In genomic region chr12:6890789-6891624, GRCh38 we compare ENCODE assay signal across 8 cellular contexts. TPM values are rescaled to one million over a fixed set of nuclear protein-coding genes. Genes with fewer than 3 reads are reported as not detected.
DNase-seq lines count a peak whose midpoint lies in the region; ATAC-seq and TF ChIP-seq lines count a peak whose summit lies in the region.

No MANE protein-coding gene starts in this region.

- H3K36me3 ChIP-seq in muscle layer of colon (ENCODE audit: insufficient read depth, low read length), result no peaks in the 10 kb centered on the region

- peaks cover 11% of the 10 kb centered on the region for H3K4me1 ChIP-seq in muscle layer of colon (ENCODE audit: insufficient read depth, low read length)

- peak overlapping the region; percentile 62 for H3K4me3 ChIP-seq in Jurkat, Clone E6-1 (ENCODE audit: low read length)
- H3K4me3 ChIP-seq in muscle layer of colon (ENCODE audit: low read depth in 1 of 2, low read length in 2 of 2), result peak overlapping the region; percentile 58 to 82

- TF ChIP-seq POLR2A in erythroblast (IDR thresholded peaks at IDR 0.05; ENCODE audit: low read length), result peak; percentile 81

- no peaks in the 10 kb centered on the region for H3K27me3 ChIP-seq in muscle layer of colon (ENCODE audit: control insufficient read depth in 1 of 2, insufficient read depth in 2 of 2, low read length in 2 of 2)

- ATAC-seq in GM21619 (IDR thresholded peaks at IDR 0.05; ENCODE audit: unreplicated experiment), result peak; percentile 94

- peak overlapping the region; percentile 91 for H3K9ac ChIP-seq in muscle layer of colon (ENCODE audit: low read length)

- no peaks in the 10 kb centered on the region for H3K9me3 ChIP-seq in muscle layer of colon (ENCODE audit: low read length)

- DNase-seq in DMS79 (lab: John Stamatoyannopoulos, UW) (peak; percentile 89), OCI-M2 (lab: John Stamatoyannopoulos, UW; ENCODE audit: unreplicated experiment) (peak; percentile 51), erythroblast (lab: John Stamatoyannopoulos, UW) (peak; percentile 99 to 100)
- DNase-seq in Jurkat, Clone E6-1 (ENCODE audit: low read depth, low spot score), result peak; percentile 93
- peak; percentile 98 for DNase-seq in activated T-cell treated with anti-CD3 and anti-CD28 coated beads, Interleukin-2, amount 50 U/mL, for 1 hour
- DNase-seq in stimulated activated CD8-positive, alpha-beta memory T cell treated with anti-CD3 and anti-CD28 coated beads, Interleukin-7, amount 100 ng/mL, for 1 hour (ENCODE audit: low read depth in 2 of 2), result peak; percentile 97 to 98

- H3K27ac ChIP-seq in muscle layer of colon (ENCODE audit: low read depth, low read length), result peak overlapping the region; percentile 90

RNA-seq across cellular contexts. Expression of gene LRRC23, which starts 13.6 kb away (rescaled TPM):
- 20.7 TPM for polyA plus RNA-seq in Jurkat, Clone E6-1 (2012; ENCODE audit: insufficient read depth, insufficient read length)

RNA-seq across cellular contexts. Expression of gene SPSB2, which starts 17.9 kb away (rescaled TPM):
- 12.0 TPM for polyA plus RNA-seq in Jurkat, Clone E6-1 (2012; ENCODE audit: insufficient read depth, insufficient read length)

RNA-seq across cellular contexts. Expression of gene ENO2, which starts 23.4 kb away (rescaled TPM):
- polyA plus RNA-seq in Jurkat, Clone E6-1 (2012; ENCODE audit: insufficient read depth, insufficient read length), result 152 TPM

RNA-seq across cellular contexts. Expression of gene TPI1, which starts 23.7 kb away (rescaled TPM):
- polyA plus RNA-seq in Jurkat, Clone E6-1 (2012; ENCODE audit: insufficient read depth, insufficient read length), result 825 TPM

RNA-seq across cellular contexts. Expression of gene ATN1, which starts 36.8 kb away (rescaled TPM):
- 13.1 TPM for polyA plus RNA-seq in Jurkat, Clone E6-1 (2012; ENCODE audit: insufficient read depth, insufficient read length)

Comparison
In these comparisons a context has a peak if more than half of its experiments do, and no peak if none do; other contexts are left out.
1. Peak in every context shown above with its lines: DNase-seq, ATAC-seq, H3K4me3 ChIP-seq and H3K27ac ChIP-seq.